31 cellular contexts compared by ENCODE assay signal in genomic region chr20:47108994-47109393, GRCh38.
"Had no signal": no experiment of that assay in that cellular context is flagged by ENCODE, and none has a peak within 500 bp of the region (broad histone marks: within the 10 kb centered on the region; RNA-seq: fewer than 3 reads in every experiment).

No MANE protein-coding gene starts in this region.

- DNase-seq: activated CD4-positive, alpha-beta memory T cell treated with anti-CD3 and anti-CD28 coated beads for 36 hours; activated CD4-positive, alpha-beta T cell treated with anti-CD3 and anti-CD28 coated beads for 36 hours; activated CD4-positive, alpha-beta T cell treated with anti-CD3 and anti-CD28 coated beads, Interleukin-2, amount 10 ng/mL, durations not matched to agents 24 days and 14 days; activated CD4-positive, CD25-positive, alpha-beta regulatory T cell; activated CD4-positive, CD25-positive, alpha-beta regulatory T cell treated with anti-CD3 and anti-CD28 coated beads, Interleukin-2, amount 50 U/mL, for 72 hours; activated CD8-positive, alpha-beta memory T cell treated with anti-CD3 and anti-CD28 coated beads, Interleukin-2, amount 10 ng/mL, durations not matched to agents 7 days and 5 days; activated CD8-positive, alpha-beta memory T cell treated with anti-CD3 and anti-CD28 coated beads, Interleukin-2, amount 50 U/mL, for 48 hours; activated CD8-positive, alpha-beta T cell treated with anti-CD3 and anti-CD28 coated beads, Interleukin-2, amount 10 ng/mL, durations not matched to agents 7 days and 5 days; activated gamma-delta T cell; activated naive CD4-positive, alpha-beta T cell treated with anti-CD3 and anti-CD28 coated beads, Interleukin-2, amount 50 U/mL, for 16 hours; activated naive CD4-positive, alpha-beta T cell treated with Interleukin-2 at 50 U/mL for 16 hours; activated T-cell treated with anti-CD3 and anti-CD28 coated beads for 4 hours; activated T-cell treated with anti-CD3 and anti-CD28 coated beads, Interleukin-2, amount 50 U/mL, for 24 hours; activated T-cell treated with anti-CD3 and anti-CD28 coated beads, Interleukin-2, amount 50 U/mL, for 72 hours; amniotic stem cell; anterior cingulate cortex; brain microvascular endothelial cell; dorsolateral prefrontal cortex; effector memory CD4-positive, alpha-beta T cell; endodermal cell; foreskin fibroblast; head of caudate nucleus; T-helper 2 cell had no signal

- H3K27ac Mint-ChIP-seq: activated CD4-positive, alpha-beta memory T cell treated with anti-CD3 and anti-CD28 coated beads for 36 hours; activated CD4-positive, alpha-beta T cell treated with anti-CD3 and anti-CD28 coated beads for 36 hours; activated CD4-positive, alpha-beta T cell treated with anti-CD3 and anti-CD28 coated beads, Interleukin-2, amount 10 ng/mL, durations not matched to agents 24 days and 14 days; activated CD8-positive, alpha-beta memory T cell treated with anti-CD3 and anti-CD28 coated beads, Interleukin-2, amount 10 ng/mL, durations not matched to agents 7 days and 5 days; activated CD8-positive, alpha-beta T cell treated with anti-CD3 and anti-CD28 coated beads, Interleukin-2, amount 10 ng/mL, durations not matched to agents 7 days and 5 days; activated naive CD8-positive, alpha-beta T cell; activated T-cell treated with anti-CD3 and anti-CD28 coated beads, Interleukin-2, amount 50 U/mL, for 24 hours; activated T-cell treated with anti-CD3 and anti-CD28 coated beads, Interleukin-2, amount 50 U/mL, for 72 hours; dendritic cell treated with granulocyte-macrophage colony-stimulating factor and Interleukin-4, amounts not matched to agents 40 ng/mL and 50 ng/mL, for 4 days; endodermal cell had no signal

- H3K27me3 ChIP-seq: brain microvascular endothelial cell, dorsolateral prefrontal cortex had no signal

- H3K27me3 Mint-ChIP-seq: activated CD8-positive, alpha-beta memory T cell treated with anti-CD3 and anti-CD28 coated beads, Interleukin-2, amount 10 ng/mL, durations not matched to agents 7 days and 5 days had no signal

- H3K36me3 ChIP-seq: brain microvascular endothelial cell had no signal

- H3K4me1 Mint-ChIP-seq: activated CD4-positive, alpha-beta T cell treated with anti-CD3 and anti-CD28 coated beads for 36 hours; activated CD4-positive, alpha-beta T cell treated with anti-CD3 and anti-CD28 coated beads, Interleukin-2, amount 10 ng/mL, durations not matched to agents 24 days and 14 days; activated CD8-positive, alpha-beta memory T cell treated with anti-CD3 and anti-CD28 coated beads, Interleukin-2, amount 10 ng/mL, durations not matched to agents 7 days and 5 days; central memory CD8-positive, alpha-beta T cell; endodermal cell had no signal

- H3K36me3 Mint-ChIP-seq: activated CD4-positive, alpha-beta memory T cell treated with anti-CD3 and anti-CD28 coated beads for 36 hours; activated CD8-positive, alpha-beta memory T cell treated with anti-CD3 and anti-CD28 coated beads, Interleukin-2, amount 10 ng/mL, durations not matched to agents 7 days and 5 days; activated naive CD8-positive, alpha-beta T cell had no signal

- ATAC-seq: activated CD4-positive, alpha-beta T cell treated with anti-CD3 and anti-CD28 coated beads for 36 hours; activated CD8-positive, alpha-beta memory T cell treated with anti-CD3 and anti-CD28 coated beads, Interleukin-2, amount 10 ng/mL, durations not matched to agents 7 days and 5 days; activated CD8-positive, alpha-beta T cell treated with anti-CD3 and anti-CD28 coated beads, Interleukin-2, amount 10 ng/mL, durations not matched to agents 7 days and 5 days; activated T-cell treated with anti-CD3 and anti-CD28 coated beads, Interleukin-2, amount 50 U/mL, for 72 hours; esophagus mucosa had no signal

- H3K9me3 Mint-ChIP-seq: central memory CD8-positive, alpha-beta T cell had no signal

- FAIRE-seq: astrocyte, bronchial epithelial cell, frontal cortex had no signal

- H3K27ac ChIP-seq: brain microvascular endothelial cell, coronary artery, dorsolateral prefrontal cortex had no signal

- H3K4me3 ChIP-seq: coronary artery, dorsolateral prefrontal cortex had no signal

- H3K4me3 Mint-ChIP-seq: activated CD4-positive, alpha-beta memory T cell treated with anti-CD3 and anti-CD28 coated beads for 36 hours; activated CD4-positive, alpha-beta T cell treated with anti-CD3 and anti-CD28 coated beads for 36 hours; activated CD4-positive, alpha-beta T cell treated with anti-CD3 and anti-CD28 coated beads, Interleukin-2, amount 10 ng/mL, durations not matched to agents 24 days and 14 days; activated CD8-positive, alpha-beta memory T cell treated with anti-CD3 and anti-CD28 coated beads, Interleukin-2, amount 10 ng/mL, durations not matched to agents 7 days and 5 days; activated CD8-positive, alpha-beta T cell treated with anti-CD3 and anti-CD28 coated beads, Interleukin-2, amount 10 ng/mL, durations not matched to agents 7 days and 5 days; activated naive CD8-positive, alpha-beta T cell; activated T-cell treated with anti-CD3 and anti-CD28 coated beads, Interleukin-2, amount 50 U/mL, for 24 hours; activated T-cell treated with anti-CD3 and anti-CD28 coated beads, Interleukin-2, amount 50 U/mL, for 72 hours; central memory CD8-positive, alpha-beta T cell; dendritic cell treated with granulocyte-macrophage colony-stimulating factor and Interleukin-4, amounts not matched to agents 40 ng/mL and 50 ng/mL, for 4 days; endodermal cell had no signal
